5 cellular contexts compared by ENCODE assay signal in genomic region chr16:18384098-18384636, GRCh38. TPM values are rescaled to one million over a fixed set of nuclear protein-coding genes. Genes with fewer than 3 reads are reported as not detected.
"Had no signal": no experiment of that assay in that cellular context is flagged by ENCODE, and none has a peak within 500 bp of the region (broad histone marks: within the 10 kb centered on the region; RNA-seq: fewer than 3 reads in every experiment).

No MANE protein-coding gene starts in this region.

RNA-seq across cellular contexts. Expression of gene NPIPA8, which starts 47.6 kb away (rescaled TPM):
- total RNA-seq: LHCN-M2, NCI-H460, PC-9, Right ventricle myocardium superior, SJSA1 had no signal
